Comparison of ENCODE assay signal across 8 cellular contexts in genomic region chr15:56366211-56366610, GRCh38. TPM values are rescaled to one million over a fixed set of nuclear protein-coding genes. Genes with fewer than 3 reads are reported as not detected.
DNase-seq lines count a peak whose midpoint lies in the region; ATAC-seq, FAIRE-seq and TF ChIP-seq lines count a peak whose summit lies in the region.

No MANE protein-coding gene starts in this region.

- no peak overlapping the region for H3K4me3 ChIP-seq in CD8-positive, alpha-beta T cell (ENCODE audit: low read depth, low read length)
- H3K4me3 ChIP-seq in KMS-11 (IDR thresholded peaks at IDR 0.05; ENCODE audit: insufficient read depth, low read depth, low read length): no peak overlapping the region

- no peaks in the 10 kb centered on the region for H3K9me3 ChIP-seq in CD8-positive, alpha-beta T cell (ENCODE audit: low read length)

- H3K4me1 Mint-ChIP-seq in CD8-positive, alpha-beta T cell (ENCODE audit: low read depth): peaks cover 16% of the 10 kb centered on the region
- H3K4me1 Mint-ChIP-seq in chondrocyte (ENCODE audit: low read depth) (peaks cover 16% of the 10 kb centered on the region), neural crest cell (peaks cover 34% of the 10 kb centered on the region)

- no peak overlapping the region for H3K9ac ChIP-seq in KMS-11

- no peak for TF ChIP-seq CTCF in CD8-positive, alpha-beta T cell (IDR thresholded peaks at IDR 0.05)
- TF ChIP-seq CTCF in KMS-11 (conservative IDR thresholded peaks at IDR 0.05; ENCODE audit: low read depth, low read length) (no peak), chondrocyte (IDR thresholded peaks at IDR 0.05) (no peak), neural crest cell (conservative IDR thresholded peaks at IDR 0.05) (no peak)

- peak overlapping the region; percentile 88 for H3K4me3 Mint-ChIP-seq in CD8-positive, alpha-beta T cell
- peak overlapping the region; percentile 89 for H3K4me3 Mint-ChIP-seq in chondrocyte (ENCODE audit: unreplicated experiment)
- peak overlapping the region; percentile 97 for H3K4me3 Mint-ChIP-seq in neural crest cell

- CTCF ChIA-PET in CD8-positive, alpha-beta T cell (lab: Charles Lee): interaction anchor here (0.9 kb wide), 1 partner anchor 552 kb away, joined by 3 read pairs; the partner anchor contains the start of gene TCF12

- ATAC-seq in CD8-positive, alpha-beta T cell: no peak
- ATAC-seq in HG02623 (IDR thresholded peaks at IDR 0.05; ENCODE audit: unreplicated experiment): no peak
- no peak for ATAC-seq in HG03439 (IDR thresholded peaks at IDR 0.05; ENCODE audit: unreplicated experiment)

- H3K36me3 ChIP-seq in CD8-positive, alpha-beta T cell (ENCODE audit: insufficient read depth, low read length): no peaks in the 10 kb centered on the region
- no peaks in the 10 kb centered on the region for H3K36me3 ChIP-seq in KMS-11 (ENCODE audit: insufficient read depth)

- peaks cover 8% of the 10 kb centered on the region for H3K4me1 ChIP-seq in CD8-positive, alpha-beta T cell (ENCODE audit: insufficient read depth, low read length)
- H3K4me1 ChIP-seq in KMS-11 (ENCODE audit: low read depth, poor library complexity, severe bottlenecking): peaks cover 14% of the 10 kb centered on the region

- H3K79me2 ChIP-seq in KMS-11 (ENCODE audit: insufficient read depth, low read depth): no peaks in the 10 kb centered on the region

- H3K27me3 ChIP-seq in CD8-positive, alpha-beta T cell (ENCODE audit: insufficient read depth, low read length): peaks cover 10% of the 10 kb centered on the region
- no peaks in the 10 kb centered on the region for H3K27me3 ChIP-seq in KMS-11 (ENCODE audit: insufficient read depth, low read depth)

- intact Hi-C loops in CD8-positive, alpha-beta T cell (cut with DNase I, micrococcal nuclease): no loop called here

- POLR2A ChIA-PET in CD8-positive, alpha-beta T cell (lab: Charles Lee): no interaction called here

- DNase-seq in CD8-positive, alpha-beta T cell: no peak
- DNase-seq in chondrocyte (ENCODE audit: low spot score) (no peak), neural crest cell (ENCODE audit: low read depth, low spot score) (no peak), GM19239 (ENCODE audit: insufficient read length, low spot score) (no peak), NCI-H1048 (lab: John Stamatoyannopoulos, UW) (no peak)

- peaks cover 48% of the 10 kb centered on the region for H3K27me3 Mint-ChIP-seq in CD8-positive, alpha-beta T cell (ENCODE audit: low read depth)
- H3K27me3 Mint-ChIP-seq in chondrocyte (ENCODE audit: low read depth) (peaks cover 2% of the 10 kb centered on the region), neural crest cell (ENCODE audit: low read depth) (no peaks in the 10 kb centered on the region)

- H2AFZ ChIP-seq in KMS-11 (ENCODE audit: low read depth): peak overlapping the region; percentile 100; the same call in 1 of the 2 replicates

- H3K9me3 Mint-ChIP-seq in CD8-positive, alpha-beta T cell: peaks cover 7% of the 10 kb centered on the region
- H3K9me3 Mint-ChIP-seq in chondrocyte (ENCODE audit: low read depth) (peaks cover 8% of the 10 kb centered on the region), neural crest cell (peaks cover 10% of the 10 kb centered on the region)

- H3K4me2 ChIP-seq in KMS-11: peak overlapping the region; percentile 68

- no peak overlapping the region for H3K27ac Mint-ChIP-seq in CD8-positive, alpha-beta T cell
- H3K27ac Mint-ChIP-seq in chondrocyte (ENCODE audit: unreplicated experiment): no peak overlapping the region
- no peak overlapping the region for H3K27ac Mint-ChIP-seq in neural crest cell (ENCODE audit: unreplicated experiment)

- no peaks in the 10 kb centered on the region for H4K20me1 ChIP-seq in KMS-11 (ENCODE audit: insufficient read depth)

- no peak overlapping the region for H3K27ac ChIP-seq in CD8-positive, alpha-beta T cell (ENCODE audit: low read depth, low read length)
- no peak overlapping the region for H3K27ac ChIP-seq in KMS-11

- no peaks in the 10 kb centered on the region for H3K36me3 Mint-ChIP-seq in CD8-positive, alpha-beta T cell
- H3K36me3 Mint-ChIP-seq in chondrocyte (ENCODE audit: low read depth) (no peaks in the 10 kb centered on the region), neural crest cell (ENCODE audit: low read depth) (no peaks in the 10 kb centered on the region)

- FAIRE-seq in GM19239 (lab: Jason Lieb, UNC): no peak

RNA-seq across cellular contexts. Expression of gene TEX9, which starts 1.0 kb away (rescaled TPM):
- total RNA-seq in CD8-positive, alpha-beta T cell: 1 to 10 TPM; 1.1 to 1.7 TPM
- 2.4 to 4.6 TPM (median 3.3 TPM) in 3 replicates for total RNA-seq in chondrocyte
- 17.9 and 21.3 TPM in 2 replicates for total RNA-seq in neural crest cell
